Comparison of ENCODE assay signal across 14 cellular contexts in the genomic region with DNA sequence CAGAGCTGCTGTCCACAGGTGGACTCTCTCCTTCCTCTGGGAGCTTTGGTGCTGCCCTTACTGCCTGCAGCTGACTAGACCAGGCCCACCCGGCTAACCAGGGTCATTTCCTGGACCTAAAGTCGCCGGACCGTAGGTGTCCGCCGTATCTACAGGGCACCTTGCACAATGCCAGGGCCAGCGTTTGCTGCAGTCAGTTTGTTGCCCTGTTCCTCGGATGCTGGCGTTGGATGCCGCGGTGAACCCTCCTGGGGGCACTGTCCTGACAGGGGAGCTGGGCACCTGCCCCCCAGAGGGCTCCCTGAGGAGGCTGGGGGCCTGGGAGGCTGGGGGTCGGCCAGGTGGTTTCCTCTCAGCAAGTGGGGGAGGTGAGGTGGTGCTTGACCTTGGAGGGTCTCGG.
DNase-seq lines count a peak whose midpoint lies in the region; ATAC-seq and TF ChIP-seq lines count a peak whose summit lies in the region.
"Had no signal": no experiment of that assay in that cellular context is flagged by ENCODE, and none has a peak within 500 bp of the region (broad histone marks: within the 10 kb centered on the region; RNA-seq: fewer than 3 reads in every experiment).

No MANE protein-coding gene starts in this region.

- H3K4me3 Mint-ChIP-seq in chondrocyte (ENCODE audit: unreplicated experiment) (no peak overlapping the region), neural progenitor cell (no peak overlapping the region)
- H3K4me3 Mint-ChIP-seq: CD8-positive, alpha-beta memory T cell had no signal

- no peak overlapping the region for H3K9ac ChIP-seq in neural progenitor cell

- no peak overlapping the region for H3K4me2 ChIP-seq in neural progenitor cell
- H3K4me2 ChIP-seq: A549 had no signal

- TF ChIP-seq CTCF in chondrocyte (IDR thresholded peaks at IDR 0.05), result no peak
- TF ChIP-seq CTCF in neural progenitor cell (IDR thresholded peaks at IDR 0.05), result no peak

- H3K9me3 Mint-ChIP-seq in chondrocyte (ENCODE audit: low read depth) (no peaks in the 10 kb centered on the region), neural progenitor cell (no peaks in the 10 kb centered on the region)

- H3K27me3 Mint-ChIP-seq in chondrocyte (ENCODE audit: low read depth) (peaks cover 28% of the 10 kb centered on the region), neural progenitor cell (ENCODE audit: insufficient read depth, low read depth) (peaks cover 8% of the 10 kb centered on the region)

- H4K20me1 ChIP-seq in neural progenitor cell (ENCODE audit: low read depth), result no peaks in the 10 kb centered on the region

- DNase-seq in H7 (peak; percentile 30), chondrocyte (ENCODE audit: low spot score) (peak; percentile 42), neural progenitor cell (ENCODE audit: low spot score) (no peak), UCSD-AML1 (lab: John Stamatoyannopoulos, UW; ENCODE audit: unreplicated experiment) (no peak), NCI-H187 (lab: John Stamatoyannopoulos, UW) (no peak)
- DNase-seq: BE2C; Caco-2; CD8-positive, alpha-beta memory T cell; DMS53; GF-D8 had no signal

- no peaks in the 10 kb centered on the region for H3K36me3 Mint-ChIP-seq in chondrocyte (ENCODE audit: low read depth)
- no peaks in the 10 kb centered on the region for H3K36me3 Mint-ChIP-seq in neural progenitor cell
- H3K36me3 Mint-ChIP-seq: CD8-positive, alpha-beta memory T cell had no signal

- H3K4me1 ChIP-seq in neural progenitor cell, result no peaks in the 10 kb centered on the region
- H3K4me1 ChIP-seq: A549, BE2C, Caco-2 had no signal

- no peak overlapping the region for H2AFZ ChIP-seq in neural progenitor cell (replicated peaks)

- H3K79me2 ChIP-seq in neural progenitor cell (ENCODE audit: low read depth), result no peaks in the 10 kb centered on the region

- no peak for ATAC-seq in HG03108 (IDR thresholded peaks at IDR 0.05; ENCODE audit: unreplicated experiment)
- ATAC-seq: A549, HCT116 had no signal

- H3K9me3 ChIP-seq in neural progenitor cell (ENCODE audit: low read depth), result no peaks in the 10 kb centered on the region
- H3K9me3 ChIP-seq: A549, BE2C, Caco-2 had no signal

- no peak overlapping the region for H3K27ac ChIP-seq in neural progenitor cell
- H3K27ac ChIP-seq: A549, HL-60 had no signal

- H3K27me3 ChIP-seq in H7 (ENCODE audit: control insufficient read depth, insufficient read depth, low read length), result no peaks in the 10 kb centered on the region
- no peaks in the 10 kb centered on the region for H3K27me3 ChIP-seq in neural progenitor cell

- no peaks in the 10 kb centered on the region for H3F3A ChIP-seq in neural progenitor cell (ENCODE audit: low read depth)

- H3K27ac Mint-ChIP-seq in chondrocyte (ENCODE audit: unreplicated experiment) (no peak overlapping the region), neural progenitor cell (peak overlapping the region; percentile 27)
- H3K27ac Mint-ChIP-seq: CD8-positive, alpha-beta memory T cell had no signal

- H3K36me3 ChIP-seq in H7 (replicated peaks; ENCODE audit: control insufficient read depth, insufficient read depth, low read length) (no peaks in the 10 kb centered on the region), neural progenitor cell (no peaks in the 10 kb centered on the region)
- H3K36me3 ChIP-seq: BE2C had no signal

- H3K4me3 ChIP-seq in H7 (ENCODE audit: insufficient read depth, low read depth, low read length) (no peak overlapping the region), neural progenitor cell (no peak overlapping the region)
- H3K4me3 ChIP-seq: A549 had no signal

- no peaks in the 10 kb centered on the region for H3K4me1 Mint-ChIP-seq in chondrocyte (ENCODE audit: low read depth)
- peaks cover 6% of the 10 kb centered on the region for H3K4me1 Mint-ChIP-seq in neural progenitor cell
- H3K4me1 Mint-ChIP-seq: CD8-positive, alpha-beta memory T cell had no signal

Comparison
In these comparisons a context has a peak if more than half of its experiments do, and no peak if none do; other contexts are left out.
1. DNase-seq: peak in H7 (single experiment) and chondrocyte (single experiment); none in neural progenitor cell (single experiment), UCSD-AML1 (single experiment) and NCI-H187 (0 of 2).